8 cellular contexts compared by ENCODE assay signal in genomic region chr15:98649996-98650870, GRCh38. TPM values are rescaled to one million over a fixed set of nuclear protein-coding genes. Genes with fewer than 3 reads are reported as not detected.
DNase-seq lines count a peak whose midpoint lies in the region; ATAC-seq, FAIRE-seq and TF ChIP-seq lines count a peak whose summit lies in the region.

No MANE protein-coding gene starts in this region.

- TF ChIP-seq RAD21 in A549 (conservative IDR thresholded peaks at IDR 0.05 in 1 of 2, IDR thresholded peaks at IDR 0.05 in 1 of 2), result no peak

- POLR2A ChIA-PET in A549 (lab: Yijun Ruan, JAX), result no interaction called here
- POLR2A ChIA-PET in activated CD8-positive, alpha-beta T cell treated with anti-CD3 and anti-CD28 coated beads for 36 hours (lab: Charles Lee), result interaction anchor here (1.0 to 2.0 kb wide), 4 partner anchors 9 to 128 kb away, joined by 3 to 8 read pairs (median 4); no protein-coding TSS in a partner anchor

- H3K9me3 ChIP-seq in A549 (no peaks in the 10 kb centered on the region), HUES6 (ENCODE audit: control insufficient read depth, insufficient read depth, low read depth, low read length) (no peaks in the 10 kb centered on the region)

- intact Hi-C loops in activated CD8-positive, alpha-beta T cell treated with anti-CD3 and anti-CD28 coated beads for 36 hours (cut with micrococcal nuclease), result loop anchor here (10.0 kb wide), 1 partner anchor 205 kb away; no protein-coding TSS in a partner anchor

- H3K27ac Mint-ChIP-seq in activated CD8-positive, alpha-beta T cell treated with anti-CD3 and anti-CD28 coated beads for 36 hours, result peak overlapping the region; percentile 94
- H3K27ac Mint-ChIP-seq in effector memory CD8-positive, alpha-beta T cell, result peak overlapping the region; percentile 23 to 82
- H3K27ac Mint-ChIP-seq in mesothelial cell of epicardium, result peak overlapping the region; percentile 93
- H3K27ac Mint-ChIP-seq in stimulated activated naive CD8-positive, alpha-beta T cell treated with anti-CD3 and anti-CD28 coated beads, Interleukin-15, Interleukin-2, amounts not matched to agents 100 ng/mL and 50 ng/mL, for 24 hours, result peak overlapping the region; percentile 81

- no peak for FAIRE-seq in A549 (lab: Jason Lieb, UNC)

- H3K4me1 ChIP-seq in A549, result peaks cover 43% of the 10 kb centered on the region
- H3K4me1 ChIP-seq in HUES6 (ENCODE audit: control insufficient read depth, insufficient read depth, low read length), result peaks cover 34% of the 10 kb centered on the region

- H3K4me3 ChIP-seq in A549 (peak overlapping the region; percentile 84), HUES6 (ENCODE audit: low read depth, low read length) (peak overlapping the region; percentile 81)

- WGBS in A549 (ENCODE audit: missing lambda C conversion rate), result under 1% methylated on average over 55 of the region's 88 CpGs

- H3K9me3 Mint-ChIP-seq in activated CD8-positive, alpha-beta T cell treated with anti-CD3 and anti-CD28 coated beads for 36 hours, result no peaks in the 10 kb centered on the region
- no peaks in the 10 kb centered on the region for H3K9me3 Mint-ChIP-seq in effector memory CD8-positive, alpha-beta T cell
- no peaks in the 10 kb centered on the region for H3K9me3 Mint-ChIP-seq in mesothelial cell of epicardium
- H3K9me3 Mint-ChIP-seq in stimulated activated naive CD8-positive, alpha-beta T cell treated with anti-CD3 and anti-CD28 coated beads, Interleukin-15, Interleukin-2, amounts not matched to agents 100 ng/mL and 50 ng/mL, for 24 hours, result no peaks in the 10 kb centered on the region

- no peak for TF ChIP-seq CTCF in A549 (IDR thresholded peaks at IDR 0.05)
- no peak for TF ChIP-seq CTCF in activated CD8-positive, alpha-beta T cell treated with anti-CD3 and anti-CD28 coated beads for 36 hours (IDR thresholded peaks at IDR 0.05)
- TF ChIP-seq CTCF in mesothelial cell of epicardium (IDR thresholded peaks at IDR 0.05; ENCODE audit: unreplicated experiment), result no peak

- H3K27me3 Mint-ChIP-seq in activated CD8-positive, alpha-beta T cell treated with anti-CD3 and anti-CD28 coated beads for 36 hours, result peaks cover 13% of the 10 kb centered on the region
- H3K27me3 Mint-ChIP-seq in effector memory CD8-positive, alpha-beta T cell, result peaks cover 43 to 59% of the 10 kb centered on the region in 2 donors
- no peaks in the 10 kb centered on the region for H3K27me3 Mint-ChIP-seq in mesothelial cell of epicardium (ENCODE audit: low read depth)
- peaks cover 41% of the 10 kb centered on the region for H3K27me3 Mint-ChIP-seq in stimulated activated naive CD8-positive, alpha-beta T cell treated with anti-CD3 and anti-CD28 coated beads, Interleukin-15, Interleukin-2, amounts not matched to agents 100 ng/mL and 50 ng/mL, for 24 hours

- no peaks in the 10 kb centered on the region for H3K36me3 ChIP-seq in HUES6 (ENCODE audit: control insufficient read depth, insufficient read depth, low read length)

- peaks cover 37% of the 10 kb centered on the region for H3K4me1 Mint-ChIP-seq in activated CD8-positive, alpha-beta T cell treated with anti-CD3 and anti-CD28 coated beads for 36 hours (ENCODE audit: low read depth)
- peaks cover 12 to 19% of the 10 kb centered on the region in 2 donors for H3K4me1 Mint-ChIP-seq in effector memory CD8-positive, alpha-beta T cell (ENCODE audit: low read depth in 2 of 2)
- H3K4me1 Mint-ChIP-seq in mesothelial cell of epicardium, result peaks cover 43% of the 10 kb centered on the region
- H3K4me1 Mint-ChIP-seq in stimulated activated naive CD8-positive, alpha-beta T cell treated with anti-CD3 and anti-CD28 coated beads, Interleukin-15, Interleukin-2, amounts not matched to agents 100 ng/mL and 50 ng/mL, for 24 hours (ENCODE audit: low read depth), result peaks cover 43% of the 10 kb centered on the region

- CTCF ChIA-PET in A549 (lab: Yijun Ruan, JAX), result interaction anchor here (1.0 to 9.3 kb wide), 6 partner anchors 10 to 200 kb away, joined by 3 to 64 read pairs (median 4); no protein-coding TSS in a partner anchor
- CTCF ChIA-PET in activated CD8-positive, alpha-beta T cell treated with anti-CD3 and anti-CD28 coated beads for 36 hours (lab: Charles Lee), result interaction anchor here (1.7 to 3.4 kb wide), 2 partner anchors 10 to 129 kb away, joined by 6 to 14 read pairs; no protein-coding TSS in a partner anchor

- DNase-seq in A549 (ENCODE audit: low read depth in 1 of 2, low spot score in 1 of 2), result peak in 1 of 2 experiments; percentile 48
- DNase-seq in activated CD8-positive, alpha-beta T cell treated with anti-CD3 and anti-CD28 coated beads for 36 hours, result peak; percentile 61
- peak; percentile 8 to 48 (median 44) for DNase-seq in effector memory CD8-positive, alpha-beta T cell
- peak in 1 of 2 experiments; percentile 52 for DNase-seq in mesothelial cell of epicardium (ENCODE audit: low spot score in 2 of 2, unreplicated experiment in 2 of 2)
- no peak for DNase-seq in NCI-H1048 (lab: John Stamatoyannopoulos, UW)
- no peak for DNase-seq in NCI-H1930 (lab: John Stamatoyannopoulos, UW)

- H3K4me3 Mint-ChIP-seq in activated CD8-positive, alpha-beta T cell treated with anti-CD3 and anti-CD28 coated beads for 36 hours, result peak overlapping the region; percentile 93
- peak overlapping the region; percentile 59 to 92 for H3K4me3 Mint-ChIP-seq in effector memory CD8-positive, alpha-beta T cell
- H3K4me3 Mint-ChIP-seq in mesothelial cell of epicardium, result peak overlapping the region; percentile 95
- peak overlapping the region; percentile 89 for H3K4me3 Mint-ChIP-seq in stimulated activated naive CD8-positive, alpha-beta T cell treated with anti-CD3 and anti-CD28 coated beads, Interleukin-15, Interleukin-2, amounts not matched to agents 100 ng/mL and 50 ng/mL, for 24 hours

- no peak for TF ChIP-seq EP300 in A549 (IDR thresholded peaks at IDR 0.05)

- H3K36me3 Mint-ChIP-seq in activated CD8-positive, alpha-beta T cell treated with anti-CD3 and anti-CD28 coated beads for 36 hours (ENCODE audit: low read depth), result peaks cover 8% of the 10 kb centered on the region
- peaks cover 16% of the 10 kb centered on the region for H3K36me3 Mint-ChIP-seq in effector memory CD8-positive, alpha-beta T cell (ENCODE audit: insufficient read depth)
- no peaks in the 10 kb centered on the region for H3K36me3 Mint-ChIP-seq in mesothelial cell of epicardium
- H3K36me3 Mint-ChIP-seq in stimulated activated naive CD8-positive, alpha-beta T cell treated with anti-CD3 and anti-CD28 coated beads, Interleukin-15, Interleukin-2, amounts not matched to agents 100 ng/mL and 50 ng/mL, for 24 hours (ENCODE audit: low read depth), result no peaks in the 10 kb centered on the region

- peak overlapping the region; percentile 84 for H3K9ac ChIP-seq in HUES6 (ENCODE audit: low read length)

- H3K4me2 ChIP-seq in A549, result peak overlapping the region; percentile 79

- H3K27me3 ChIP-seq in HUES6 (ENCODE audit: control insufficient read depth, insufficient read depth, low read length), result no peaks in the 10 kb centered on the region

- H3K27ac ChIP-seq in A549 (peak overlapping the region; percentile 96 to 97), HUES6 (ENCODE audit: low read depth, low read length) (peak overlapping the region; percentile 21; the same call in 1 of the 2 replicates)

- peak in 1 of 2 experiments; percentile 9; a peak in 3 of 6 replicates for ATAC-seq in A549
- peak; percentile 1 for ATAC-seq in activated CD8-positive, alpha-beta T cell treated with anti-CD3 and anti-CD28 coated beads for 36 hours
- ATAC-seq in effector memory CD8-positive, alpha-beta T cell (replicated peaks), result peak; percentile 34

- no peak; the same call in 1 of the 2 replicates for TF ChIP-seq POLR2A in A549 (IDR thresholded peaks at IDR 0.05; ENCODE audit: low read length)

TF ChIP-seq in A549, 52 proteins besides CTCF, POLR2A, EP300 and RAD21:
- TF ChIP-seq, protein P1, sequence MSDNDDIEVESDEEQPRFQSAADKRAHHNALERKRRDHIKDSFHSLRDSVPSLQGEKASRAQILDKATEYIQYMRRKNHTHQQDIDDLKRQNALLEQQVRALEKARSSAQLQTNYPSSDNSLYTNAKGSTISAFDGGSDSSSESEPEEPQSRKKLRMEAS (IDR thresholded peaks at IDR 0.05), result peak; percentile 94
- TF ChIP-seq JUN (IDR thresholded peaks at IDR 0.05) (peak in 1 of 2 experiments; percentile 57; a peak in 2 of 5 replicates), BCL3 (IDR thresholded peaks at IDR 0.05) (0 out of 3 replicates have a peak, but pooled peaks have one; percentile 28), NPAS2 (CRISPR knock-in tag; IDR thresholded peaks at IDR 0.05; ENCODE audit: borderline replicate concordance) (no peak), RFX5 (IDR thresholded peaks at IDR 0.05) (no peak), ZC3H11A (IDR thresholded peaks at IDR 0.05) (no peak)
- TF ChIP-seq, protein P2, sequence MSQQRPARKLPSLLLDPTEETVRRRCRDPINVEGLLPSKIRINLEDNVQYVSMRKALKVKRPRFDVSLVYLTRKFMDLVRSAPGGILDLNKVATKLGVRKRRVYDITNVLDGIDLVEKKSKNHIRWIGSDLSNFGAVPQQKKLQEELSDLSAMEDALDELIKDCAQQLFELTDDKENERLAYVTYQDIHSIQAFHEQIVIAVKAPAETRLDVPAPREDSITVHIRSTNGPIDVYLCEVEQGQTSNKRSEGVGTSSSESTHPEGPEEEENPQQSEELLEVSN (IDR thresholded peaks at IDR 0.05; ENCODE audit: borderline replicate concordance, low read depth), result peak; percentile 84
TF ChIP-seq in A549: peak in this region for 4.

RNA-seq across cellular contexts. Expression of gene IGF1R, which starts 1.9 kb away (rescaled TPM):
- polyA plus RNA-seq in A549 (2011; rRNA removed) (69.5 and 117 TPM in 2 replicates), A549 (2017; fragmentation: RNase III; extraction: RNeasy Plus Mini Kit Qiagen cat#74134 plus additional on column Dnase treatment) (38.5 to 48.4 TPM (median 42.6 TPM) in 3 replicates)
- polyA plus RNA-seq in A549 (2012; cell fraction: cytosol; rRNA removed), result 53.7 and 64.5 TPM in 2 replicates
- 140 and 145 TPM in 2 replicates for polyA plus RNA-seq in A549 (2012; cell fraction: nucleus; rRNA removed)
- 348 and 449 TPM in 2 replicates for polyA minus RNA-seq in A549 (2011; rRNA and poly(A)+ RNA removed)
- total RNA-seq in activated CD8-positive, alpha-beta T cell treated with anti-CD3 and anti-CD28 coated beads for 36 hours, result 10 to 100 TPM; 22.8 to 24.7 TPM
- 110 to 113 TPM (median 113 TPM) in 3 replicates for total RNA-seq in mesothelial cell of epicardium

Comparison
In these comparisons a context has a peak if more than half of its experiments do, and no peak if none do; other contexts are left out.
1. DNase-seq: peak in activated CD8-positive, alpha-beta T cell treated with anti-CD3 and anti-CD28 coated beads for 36 hours (single experiment) and effector memory CD8-positive, alpha-beta T cell (3 of 3); none in NCI-H1048 (single experiment) and NCI-H1930 (0 of 2).
2. Peak in every context shown above with its lines, with median percentiles within 50 percentile points of each other: H3K27ac Mint-ChIP-seq and H3K4me3 Mint-ChIP-seq.